Comparison of ENCODE assay signal across 1 cellular context in genomic region chrX:40152706-40153334, GRCh38.
TF ChIP-seq lines count a peak whose summit lies in the region.

No MANE protein-coding gene starts in this region.

TF ChIP-seq in K562, 482 proteins besides CTCF, POLR2A, EP300 and RAD21 (continued from another document):
- peak; percentile 32; the same call in 1 of the 2 replicates for TF ChIP-seq VEZF1 (CRISPR knock-in tag; IDR thresholded peaks at IDR 0.05)
- TF ChIP-seq FIP1L1 (IDR thresholded peaks at IDR 0.05; ENCODE audit: low read depth, low read length, poor library complexity, severe bottlenecking), result no peak
- TF ChIP-seq TFAM (CRISPR knock-in tag; conservative IDR thresholded peaks at IDR 0.05), result no peak
- TF ChIP-seq ZNF197 (CRISPR knock-in tag; IDR thresholded peaks at IDR 0.05; ENCODE audit: low read depth), result no peak
- peak; percentile 57; the same call in 1 of the 2 replicates for TF ChIP-seq ZBTB7A (IDR thresholded peaks at IDR 0.05; ENCODE audit: borderline replicate concordance, control insufficient read depth, low read depth, low read length)
- no peak for TF ChIP-seq NFXL1 (CRISPR knock-in tag; IDR thresholded peaks at IDR 0.05)
- no peak for TF ChIP-seq POU5F1 (IDR thresholded peaks at IDR 0.05; ENCODE audit: borderline replicate concordance, low read depth, low read length, partially characterized antibody)
- TF ChIP-seq GTF2F1 (IDR thresholded peaks at IDR 0.05; ENCODE audit: low read depth, low read length), result no peak
- TF ChIP-seq NRF1 (conservative IDR thresholded peaks at IDR 0.05 in 1 of 2, IDR thresholded peaks at IDR 0.05 in 1 of 2), result no peak; a peak in 1 of 4 replicates
- peak; percentile 21; the same call in 1 of the 2 replicates for TF ChIP-seq CXXC5 (CRISPR knock-in tag; IDR thresholded peaks at IDR 0.05)
- TF ChIP-seq NCOA1 (IDR thresholded peaks at IDR 0.05; ENCODE audit: low read depth), result no peak
- no peak for TF ChIP-seq ZNF134 (CRISPR knock-in tag; conservative IDR thresholded peaks at IDR 0.05)
- TF ChIP-seq MCM5 (IDR thresholded peaks at IDR 0.05; ENCODE audit: low read depth), result no peak
- no peak for TF ChIP-seq NEUROD1 (IDR thresholded peaks at IDR 0.05; ENCODE audit: borderline replicate concordance, low read depth, low read length, partially characterized antibody)
- no peak for TF ChIP-seq FOXA3 (CRISPR knock-in tag; conservative IDR thresholded peaks at IDR 0.05 in 1 of 2, IDR thresholded peaks at IDR 0.05 in 1 of 2)
- TF ChIP-seq MEF2D (tag; conservative IDR thresholded peaks at IDR 0.05; ENCODE audit: low read depth), result no peak
